7 cellular contexts compared by ENCODE assay signal in genomic region chr3:36904641-36905040, GRCh38. TPM values are rescaled to one million over a fixed set of nuclear protein-coding genes. Genes with fewer than 3 reads are reported as not detected.
DNase-seq lines count a peak whose midpoint lies in the region; ATAC-seq and TF ChIP-seq lines count a peak whose summit lies in the region.

No MANE protein-coding gene starts in this region.

- intact Hi-C loops in OCI-LY7 (cut with micrococcal nuclease; ENCODE audit: unreplicated experiment): loop anchor here (1.0 kb wide), 1 partner anchor 54 kb away; no protein-coding TSS in a partner anchor
- intact Hi-C loops in sciatic nerve (cut with DNase I): no loop called here
- intact Hi-C loops in activated T-helper 2 cell treated with anti-CD3 and anti-CD28 coated beads, Interferon-gamma antibody, Interleukin-2, Interleukin-4, amounts not matched to agents 10 μg/mL and 5 μg/mL and 100 μg/mL, durations not matched to agents 14 hours and 24 hours and 36 hours (cut with micrococcal nuclease): loop anchor here (5.0 kb wide), 1 partner anchor 413 kb away; no protein-coding TSS in a partner anchor

- no peak overlapping the region for H3K4me3 Mint-ChIP-seq in activated T-helper 2 cell treated with anti-CD3 and anti-CD28 coated beads, Interferon-gamma antibody, Interleukin-2, Interleukin-4, amounts not matched to agents 10 μg/mL and 5 μg/mL and 100 μg/mL, durations not matched to agents 14 hours and 24 hours and 36 hours (ENCODE audit: low read depth)

- H3K27ac ChIP-seq in OCI-LY7 (ENCODE audit: low read depth, low read length, poor library complexity, severe bottlenecking): no peak overlapping the region

- peaks cover 50% of the 10 kb centered on the region for H3K36me3 ChIP-seq in OCI-LY7 (ENCODE audit: insufficient read depth, low read length)

- H3K9me3 Mint-ChIP-seq in activated T-helper 2 cell treated with anti-CD3 and anti-CD28 coated beads, Interferon-gamma antibody, Interleukin-2, Interleukin-4, amounts not matched to agents 10 μg/mL and 5 μg/mL and 100 μg/mL, durations not matched to agents 14 hours and 24 hours and 36 hours: no peaks in the 10 kb centered on the region

- CTCF ChIA-PET in OCI-LY7 (lab: Charles Lee; ENCODE audit: unreplicated experiment): interaction anchor here (0.6 to 1.5 kb wide), 3 partner anchors 12 to 162 kb away, joined by 3 to 10 read pairs (median 3); no protein-coding TSS in a partner anchor

- H3K4me1 Mint-ChIP-seq in activated T-helper 2 cell treated with anti-CD3 and anti-CD28 coated beads, Interferon-gamma antibody, Interleukin-2, Interleukin-4, amounts not matched to agents 10 μg/mL and 5 μg/mL and 100 μg/mL, durations not matched to agents 14 hours and 24 hours and 36 hours (ENCODE audit: low read depth): peaks cover 57% of the 10 kb centered on the region

- no peak overlapping the region for H3K27ac Mint-ChIP-seq in activated T-helper 2 cell treated with anti-CD3 and anti-CD28 coated beads, Interferon-gamma antibody, Interleukin-2, Interleukin-4, amounts not matched to agents 10 μg/mL and 5 μg/mL and 100 μg/mL, durations not matched to agents 14 hours and 24 hours and 36 hours

- no peak for DNase-seq in GM12865 (ENCODE audit: low read depth)
- no peak for DNase-seq in OCI-LY7 (ENCODE audit: low spot score)
- DNase-seq in fibroblast of peridontal ligament (ENCODE audit: extremely low read depth): peak; percentile 8
- DNase-seq in sciatic nerve (ENCODE audit: low spot score): no peak
- DNase-seq in OCI-M2 (lab: John Stamatoyannopoulos, UW; ENCODE audit: unreplicated experiment): no peak
- no peak for DNase-seq in activated T-helper 2 cell treated with anti-CD3 and anti-CD28 coated beads, Interferon-gamma antibody, Interleukin-2, Interleukin-4, amounts not matched to agents 10 μg/mL and 5 μg/mL and 100 μg/mL, durations not matched to agents 14 hours and 24 hours and 36 hours (ENCODE audit: low spot score)

- H3K9me3 ChIP-seq in OCI-LY7 (ENCODE audit: low read length): peaks cover 5% of the 10 kb centered on the region; the same call in 1 of the 2 replicates

- TF ChIP-seq CTCF in GM12865 (IDR thresholded peaks at IDR 0.05; ENCODE audit: insufficient read depth, low read depth, low read length, missing control alignments) (peak; percentile 33), OCI-LY7 (conservative IDR thresholded peaks at IDR 0.05; ENCODE audit: low read length) (peak; percentile 62)

- peaks cover 31% of the 10 kb centered on the region; the same call in 1 of the 2 replicates for H3K79me2 ChIP-seq in OCI-LY7 (ENCODE audit: insufficient read depth, low read depth, low read length)

- peaks cover 3% of the 10 kb centered on the region for H3K27me3 Mint-ChIP-seq in activated T-helper 2 cell treated with anti-CD3 and anti-CD28 coated beads, Interferon-gamma antibody, Interleukin-2, Interleukin-4, amounts not matched to agents 10 μg/mL and 5 μg/mL and 100 μg/mL, durations not matched to agents 14 hours and 24 hours and 36 hours (ENCODE audit: low read depth)

- peaks cover 74% of the 10 kb centered on the region for H3K4me1 ChIP-seq in OCI-LY7 (ENCODE audit: insufficient read depth, low read length, poor library complexity, severe bottlenecking)

- POLR2A ChIA-PET in OCI-LY7 (lab: Charles Lee): interaction anchor here (0.9 to 7.2 kb wide), 5 partner anchors 11 to 28 kb away, joined by 3 to 55 read pairs (median 7); no protein-coding TSS in a partner anchor

- H4K20me1 ChIP-seq in OCI-LY7 (ENCODE audit: insufficient read depth, low read length): no peaks in the 10 kb centered on the region

- BruUV-seq in OCI-LY7 (replicated peaks; lab: Mats Ljungman, UMichigan): no TSS peak

- no peak for TF ChIP-seq POLR2A in GM18505 (IDR thresholded peaks at IDR 0.05; ENCODE audit: borderline replicate concordance, extremely low read depth, insufficient read depth, insufficient read length)

- no peak overlapping the region for H2AFZ ChIP-seq in OCI-LY7 (ENCODE audit: low read length)

- no peak overlapping the region for H3K4me3 ChIP-seq in GM12865 (ENCODE audit: low read depth, low read length)
- no peak overlapping the region for H3K4me3 ChIP-seq in OCI-LY7 (ENCODE audit: low read depth, low read length, poor library complexity, severe bottlenecking)

- H3K36me3 Mint-ChIP-seq in activated T-helper 2 cell treated with anti-CD3 and anti-CD28 coated beads, Interferon-gamma antibody, Interleukin-2, Interleukin-4, amounts not matched to agents 10 μg/mL and 5 μg/mL and 100 μg/mL, durations not matched to agents 14 hours and 24 hours and 36 hours (ENCODE audit: low read depth): peaks cover 18% of the 10 kb centered on the region

- H3K4me2 ChIP-seq in OCI-LY7 (ENCODE audit: low read length): no peak overlapping the region

- no peaks in the 10 kb centered on the region for H3K9me2 ChIP-seq in OCI-LY7 (ENCODE audit: insufficient read depth, low read length)

- ATAC-seq in sciatic nerve (peak; percentile 53), GM18505 (IDR thresholded peaks at IDR 0.05; ENCODE audit: unreplicated experiment) (no peak)

RNA-seq across cellular contexts. Expression of gene TRANK1, which starts 40.2 kb away (rescaled TPM):
- 29.1 and 34.9 TPM in 2 replicates for total RNA-seq in OCI-LY7 (2014; rRNA removed; shearing (Covaris generic))
- total RNA-seq in OCI-LY7 (2022): 57.1 and 66.3 TPM in 2 replicates
- 22.1 TPM for total RNA-seq in sciatic nerve
- 1.1 and 1.8 TPM in 2 replicates for total RNA-seq in activated T-helper 2 cell treated with anti-CD3 and anti-CD28 coated beads, Interferon-gamma antibody, Interleukin-2, Interleukin-4, amounts not matched to agents 10 μg/mL and 5 μg/mL and 100 μg/mL, durations not matched to agents 14 hours and 24 hours and 36 hours
